16 cellular contexts compared by ENCODE assay signal in the genomic region with DNA sequence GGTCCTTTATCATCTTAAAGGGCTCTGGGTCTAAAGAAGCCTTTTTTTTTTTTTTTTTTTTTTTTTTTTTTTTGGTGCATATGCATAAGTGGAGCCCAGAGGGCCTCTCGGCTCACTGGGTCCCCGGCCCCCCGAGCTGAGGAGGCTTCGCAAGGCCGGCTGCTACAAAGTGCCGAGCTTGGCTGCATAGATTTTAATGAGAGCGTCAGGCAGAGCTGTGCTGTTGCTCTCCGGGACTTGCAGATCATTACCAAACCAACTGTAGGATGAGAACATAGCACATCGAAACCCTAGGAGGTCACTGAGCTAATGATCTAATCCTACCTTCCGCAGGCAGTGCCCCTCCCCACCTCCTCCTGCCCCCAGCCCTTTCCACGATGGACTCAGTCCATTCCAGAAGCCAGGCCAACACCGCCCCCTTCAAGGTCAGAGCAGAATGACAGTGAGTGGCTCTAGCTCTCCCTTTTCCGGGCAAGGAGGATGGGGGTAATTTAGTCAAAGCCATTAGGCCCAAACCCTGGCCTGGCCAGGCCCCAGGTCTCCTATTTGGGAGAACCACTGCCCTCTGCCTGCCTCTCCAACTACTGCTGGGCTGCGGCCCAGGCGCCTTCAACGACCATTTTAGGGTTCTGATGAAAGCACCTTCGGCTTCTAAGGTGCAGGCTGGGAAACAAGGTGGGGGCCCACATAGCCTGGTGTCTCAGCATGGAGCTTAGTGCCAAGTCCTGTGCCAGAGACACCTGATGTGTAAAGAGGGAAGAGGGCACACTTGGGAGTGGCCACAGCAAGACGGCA. TPM values are rescaled to one million over a fixed set of nuclear protein-coding genes. Genes with fewer than 3 reads are reported as not detected.
A peak's percentile ranks its signal among the peaks of the same experiment; 100 is the strongest.
DNase-seq lines count a peak whose midpoint lies in the region; ATAC-seq, FAIRE-seq and TF ChIP-seq lines count a peak whose summit lies in the region.
"Not testable (repeated sequence)": the region's sequence is repeated elsewhere in the genome, so short reads cannot be mapped to it uniquely, and the experiment has no call there.
"Had no signal": no experiment of that assay in that cellular context is flagged by ENCODE, and none has a peak within 500 bp of the region (broad histone marks: within the 10 kb centered on the region; RNA-seq: fewer than 3 reads in every experiment).

No MANE protein-coding gene starts in this region.

- H3K4me1 ChIP-seq in GM23248 (ENCODE audit: insufficient read depth) (peaks cover 42% of the 10 kb centered on the region), esophagus (ENCODE audit: control insufficient read depth in 2 of 2, insufficient read depth in 2 of 2, low read length in 1 of 2) (peaks cover 12 to 25% of the 10 kb centered on the region in 2 donors), kidney (ENCODE audit: control insufficient read depth in 1 of 2, insufficient read depth in 1 of 2, low read depth in 1 of 2, low read length in 2 of 2) (peaks cover 6 to 19% of the 10 kb centered on the region in 2 donors), smooth muscle cell (ENCODE audit: low read depth) (peaks cover 36% of the 10 kb centered on the region)

- H3K9me3 ChIP-seq in GM23248 (ENCODE audit: low read depth); T-helper 17 cell (ENCODE audit: control insufficient read depth, low read length, poor library complexity, severe bottlenecking); esophagus (ENCODE audit: control insufficient read depth in 2 of 2, insufficient read depth in 1 of 2, low read depth in 1 of 2, low read length in 1 of 2); kidney (ENCODE audit: control insufficient read depth in 1 of 2, low read length in 2 of 2); smooth muscle cell (replicated peaks; ENCODE audit: low read depth): not testable (repeated sequence)

- ATAC-seq in T-helper 17 cell = not testable (repeated sequence)

- peaks cover 37% of the 10 kb centered on the region for H3F3A ChIP-seq in GM23248 (ENCODE audit: insufficient read depth)
- not testable (repeated sequence) for H3F3A ChIP-seq in smooth muscle cell (ENCODE audit: low read depth)

- H3K9ac ChIP-seq in GM23248; smooth muscle cell (ENCODE audit: low read depth): not testable (repeated sequence)
- peak overlapping the region in 1 of 2 donors; percentile 44 for H3K9ac ChIP-seq in kidney (ENCODE audit: low read length in 2 of 2)

- FAIRE-seq in kidney (lab: Jason Lieb, UNC) = not testable (repeated sequence)

- H3K4me1 Mint-ChIP-seq in T-helper 17 cell = not testable (repeated sequence)
- peaks cover 75% of the 10 kb centered on the region for H3K4me1 Mint-ChIP-seq in nephron progenitor cell
- peaks cover 38% of the 10 kb centered on the region for H3K4me1 Mint-ChIP-seq in type B pancreatic cell (ENCODE audit: unreplicated experiment)

- not testable (repeated sequence) for H2AFZ ChIP-seq in GM23248; smooth muscle cell (ENCODE audit: low read depth)

- not testable (repeated sequence) for H3K79me2 ChIP-seq in GM23248 (ENCODE audit: insufficient read depth); smooth muscle cell (ENCODE audit: low read depth)

- H3K27me3 Mint-ChIP-seq in T-helper 17 cell; nephron progenitor cell (ENCODE audit: low read depth, poor library complexity); type B pancreatic cell: not testable (repeated sequence)

- TF ChIP-seq CTCF in astrocyte of the cerebellum (IDR thresholded peaks at IDR 0.05; ENCODE audit: low read depth, low read length, missing control alignments) (peak; percentile 18), type B pancreatic cell (conservative IDR thresholded peaks at IDR 0.05) (peak; percentile 14)
- not testable (repeated sequence) for TF ChIP-seq CTCF in kidney (IDR thresholded peaks at IDR 0.05; ENCODE audit: borderline replicate concordance, extremely low read depth, insufficient read depth); nephron progenitor cell (IDR thresholded peaks at IDR 0.05); smooth muscle cell (IDR thresholded peaks at IDR 0.05; ENCODE audit: borderline replicate concordance, insufficient read depth, poor library complexity, severe bottlenecking)

- intact Hi-C loops in kidney (cut with DNase I) = not testable (repeated sequence)

- not testable (repeated sequence) for H3K27me3 ChIP-seq in GM23248 (replicated peaks; ENCODE audit: insufficient read depth); esophagus (ENCODE audit: control insufficient read depth in 1 of 2, insufficient read depth in 2 of 2, low read length in 2 of 2); smooth muscle cell (ENCODE audit: low read depth)

- H3K9me2 ChIP-seq in GM23248 (ENCODE audit: insufficient read depth) = not testable (repeated sequence)

- H3K27ac ChIP-seq in GM23248 = peak overlapping the region; percentile 81; the same call in 1 of the 2 replicates
- H3K27ac ChIP-seq in esophagus (ENCODE audit: low read depth in 2 of 2, low read length in 1 of 2) = peak overlapping the region; percentile 81 to 87
- H3K27ac ChIP-seq in kidney (ENCODE audit: low read depth in 2 of 2, low read length in 2 of 2) = peak overlapping the region; percentile 29 to 66
- peak overlapping the region; percentile 35 for H3K27ac ChIP-seq in smooth muscle cell (ENCODE audit: low read depth)

- DNase-seq in GM23248; T-helper 17 cell; astrocyte of the cerebellum (ENCODE audit: low read depth); kidney; nephron progenitor cell; smooth muscle cell (lab: John Stamatoyannopoulos, UW; ENCODE audit: unreplicated experiment); type B pancreatic cell (ENCODE audit: extremely low spot score, unreplicated experiment): not testable (repeated sequence)

- H3K27ac Mint-ChIP-seq in T-helper 17 cell (peak overlapping the region; percentile 79), nephron progenitor cell (peak overlapping the region; percentile 96), type B pancreatic cell (peak overlapping the region; percentile 50)

- H3K4me3 ChIP-seq in GM23248; astrocyte of the cerebellum (ENCODE audit: low read depth, low read length); esophagus (ENCODE audit: low read depth in 1 of 2, low read length in 2 of 2); kidney (ENCODE audit: low read length in 2 of 2); smooth muscle cell: not testable (repeated sequence)

- not testable (repeated sequence) for H4K20me1 ChIP-seq in GM23248 (ENCODE audit: insufficient read depth); smooth muscle cell (ENCODE audit: low read depth)

- in situ Hi-C loops in GM23248 (cut with MboI) = loop anchor here (25.0 kb wide), 1 partner anchor 207 kb away; a partner anchor contains a TSS
- in situ Hi-C loops in astrocyte of the cerebellum (cut with HindIII; ENCODE audit: low sequenced_read_pairs) = not testable (repeated sequence)

- WGBS in GM23248 (ENCODE audit: low coverage in 1 of 2, low lambda C conversion rate in 2 of 2, missing lambda C conversion rate in 2 of 2), 2 experiments = 44 to 54% methylated on average over 16 to 18 of the region's 18 CpGs
- WGBS in esophagus, 2 donors = 53 to 69% methylated on average over 16 to 17 of the region's 18 CpGs
- WGBS in smooth muscle cell (ENCODE audit: low lambda C conversion rate) = 49% methylated on average over 18 of the region's 18 CpGs

- H3K36me3 ChIP-seq in GM23248 (ENCODE audit: low read depth); smooth muscle cell (ENCODE audit: low read depth): not testable (repeated sequence)
- H3K36me3 ChIP-seq in esophagus (ENCODE audit: control insufficient read depth in 2 of 2, insufficient read depth in 2 of 2, low read length in 1 of 2) = peaks cover 25% of the 10 kb centered on the region in 2 donors
- H3K36me3 ChIP-seq in kidney (ENCODE audit: control insufficient read depth in 1 of 2, insufficient read depth in 2 of 2, low read length in 2 of 2) = peaks cover 21 to 23% of the 10 kb centered on the region in 2 donors

- not testable (repeated sequence) for H3K36me3 Mint-ChIP-seq in T-helper 17 cell (ENCODE audit: low read depth)
- H3K36me3 Mint-ChIP-seq in nephron progenitor cell (ENCODE audit: low read depth) = peaks cover 18% of the 10 kb centered on the region
- peaks cover 12% of the 10 kb centered on the region for H3K36me3 Mint-ChIP-seq in type B pancreatic cell

- peak overlapping the region; percentile 7 for H3K4me2 ChIP-seq in GM23248 (ENCODE audit: unreplicated experiment)
- H3K4me2 ChIP-seq in smooth muscle cell = peak overlapping the region; percentile 58

- not testable (repeated sequence) for H3K4me3 Mint-ChIP-seq in T-helper 17 cell, nephron progenitor cell, type B pancreatic cell

- not testable (repeated sequence) for H3K9me3 Mint-ChIP-seq in nephron progenitor cell, type B pancreatic cell

RNA-seq across cellular contexts. Expression of a gene that starts 13.3 kb away (rescaled TPM):
- 0.32 and 0.38 TPM in 2 replicates for total RNA-seq in GM23248 (2014; rRNA removed; shearing (Covaris generic))
- polyA plus RNA-seq in GM23248 (2016; fragmentation: Nextera tagmentation; extraction: Ambion mirVana) (1.6 and 1.8 TPM in 2 replicates), esophagus (under 1 TPM; 0.22 to 0.25 TPM), kidney (ENCODE audit: insufficient read depth, low read depth, low replicate concordance) (0.77 TPM), smooth muscle cell (3.9 and 4.0 TPM in 2 replicates)
- total RNA-seq in T-helper 17 cell (under 1 TPM in 1 of 2 donors, not detected in 1; 0.30 TPM), kidney (0.38 TPM), smooth muscle cell (2.7 and 3.9 TPM in 2 replicates), type B pancreatic cell (ENCODE audit: low replicate concordance) (1.3 and 1.9 TPM in 2 replicates)
- total RNA-seq: left lobe of liver, Peyer's patch had no signal
- polyA plus RNA-seq: CD8-positive, alpha-beta memory T cell had no signal

RNA-seq across cellular contexts. Expression of a gene that starts 22.6 kb away (rescaled TPM):
- not detected in 2 replicates for total RNA-seq in GM23248 (2014; rRNA removed; shearing (Covaris generic))
- polyA plus RNA-seq in GM23248 (2016; fragmentation: Nextera tagmentation; extraction: Ambion mirVana) = not detected in 2 replicates
- not detected for total RNA-seq in T-helper 17 cell
- 10 to 100 TPM; 10.5 to 14.5 TPM for polyA plus RNA-seq in esophagus
- total RNA-seq in kidney = 0.63 TPM
- polyA plus RNA-seq in kidney (ENCODE audit: insufficient read depth, low read depth, low replicate concordance) = 1.1 TPM
- total RNA-seq in smooth muscle cell = 0.09 and 0.31 TPM in 2 replicates
- 0.45 TPM in 1 of 2 replicates, not detected in the other for polyA plus RNA-seq in smooth muscle cell
- 0.41 and 0.76 TPM in 2 replicates for total RNA-seq in type B pancreatic cell (ENCODE audit: low replicate concordance)
- total RNA-seq: CD8-positive, alpha-beta memory T cell; hepatocyte; left lobe of liver; Peyer's patch; renal cortical epithelial cell; urinary bladder had no signal
- polyA plus RNA-seq: CD8-positive, alpha-beta memory T cell had no signal

RNA-seq across cellular contexts. Expression of a gene that starts 31.1 kb away (rescaled TPM):
- total RNA-seq in GM23248 (2014; rRNA removed; shearing (Covaris generic)) = not detected in 2 replicates
- polyA plus RNA-seq in GM23248 (2016; fragmentation: Nextera tagmentation; extraction: Ambion mirVana) (not detected in 2 replicates), esophagus (1 to 10 TPM; 1.6 to 2.6 TPM), kidney (ENCODE audit: insufficient read depth, low read depth, low replicate concordance) (240 TPM), smooth muscle cell (0.69 TPM in 1 of 2 replicates, not detected in the other)
- total RNA-seq in T-helper 17 cell (not detected), kidney (7.9 TPM), smooth muscle cell (not detected in 2 replicates), type B pancreatic cell (ENCODE audit: low replicate concordance) (not detected in 2 replicates)
- total RNA-seq: CD8-positive, alpha-beta memory T cell; hepatocyte; natural killer cell; Peyer's patch; renal cortical epithelial cell; urinary bladder had no signal
- polyA plus RNA-seq: CD8-positive, alpha-beta memory T cell; hepatocyte; SK-N-SH had no signal

RNA-seq across cellular contexts. Expression of a gene that starts 39.0 kb away (rescaled TPM):
- total RNA-seq in GM23248 (2014; rRNA removed; shearing (Covaris generic)) = 31.5 and 40.3 TPM in 2 replicates
- polyA plus RNA-seq in GM23248 (2016; fragmentation: Nextera tagmentation; extraction: Ambion mirVana) (13.7 and 17.9 TPM in 2 replicates), esophagus (100 to 1,000 TPM in 1 of 2 donors, 10 to 100 TPM in 1; 48.5 to 110 TPM), kidney (ENCODE audit: insufficient read depth, low read depth, low replicate concordance) (59.7 TPM), smooth muscle cell (29.0 and 45.7 TPM in 2 replicates)
- total RNA-seq in T-helper 17 cell (1 to 10 TPM; 3.3 to 4.9 TPM), kidney (86.7 TPM), smooth muscle cell (9.1 and 14.1 TPM in 2 replicates), type B pancreatic cell (ENCODE audit: low replicate concordance) (15.6 and 39.9 TPM in 2 replicates)
